In genomic region chr1:229905031-229905545, GRCh38 we compare ENCODE assay signal across 22 cellular contexts.
"Had no signal": no experiment of that assay in that cellular context is flagged by ENCODE, and none has a peak within 500 bp of the region (broad histone marks: within the 10 kb centered on the region; RNA-seq: fewer than 3 reads in every experiment).

No MANE protein-coding gene starts in this region.

- DNase-seq: activated B cell treated with CpG ODN at 0.5 μM for 24 hours; activated effector memory CD4-positive, alpha-beta T cell treated with Interleukin-2 at 50 U/mL for 16 hours; activated naive CD4-positive, alpha-beta T cell treated with Interleukin-2 at 50 U/mL for 16 hours; anterior cingulate cortex; effector CD8-positive, alpha-beta T cell; gastrocnemius medialis; glutamatergic neuron; left ventricle myocardium inferior; mesendoderm; posterior cingulate gyrus; small intestine; stimulated activated CD4-positive, alpha-beta T cell treated with anti-CD3 and anti-CD28 coated beads, Interleukin-4, amount 100 ng/mL, for 24 hours; stimulated activated naive CD8-positive, alpha-beta T cell treated with anti-CD3 and anti-CD28 coated beads, Interleukin-15, amount 100 ng/mL, for 72 hours; substantia nigra; T-helper 2 cell; uterus had no signal

- H3K4me3 ChIP-seq: left ventricle myocardium inferior, lung, uterus had no signal

- FAIRE-seq: endometrium, islet of Langerhans had no signal

- H3K9me3 ChIP-seq: gastrocnemius medialis, uterus had no signal

- H3K27me3 ChIP-seq: gastrocnemius medialis, uterus had no signal

- H3K27ac ChIP-seq: left ventricle myocardium inferior, uterus had no signal

- H3K4me1 ChIP-seq: left ventricle myocardium inferior, uterus had no signal

- H3K36me3 ChIP-seq: gastrocnemius medialis, left ventricle myocardium inferior, uterus had no signal

- ATAC-seq: gastrocnemius medialis; natural killer cell treated with Interleukin-12 subunit alpha and Interleukin-12 subunit beta and Interleukin-15 and Interleukin-18, amount 100 ng/mL, for 72 hours; sciatic nerve; stimulated activated memory B cell treated with anti-CD40 and anti-IgM and Interleukin-4, amounts not matched to agents 10 μg/mL and 1 μg/mL and 100 μg/mL, for 72 hours; stimulated activated naive CD8-positive, alpha-beta T cell treated with anti-CD3 and anti-CD28 coated beads, Interleukin-15, amount 100 ng/mL, for 72 hours had no signal
